ENCODE assay signal across 19 cellular contexts in genomic region chr2:205053827-205054410, GRCh38.
DNase-seq lines count a peak whose midpoint lies in the region; ATAC-seq and TF ChIP-seq lines count a peak whose summit lies in the region.
"Had no signal": no experiment of that assay in that cellular context is flagged by ENCODE, and none has a peak within 500 bp of the region (broad histone marks: within the 10 kb centered on the region; RNA-seq: fewer than 3 reads in every experiment).

No MANE protein-coding gene starts in this region.

- H3K27ac Mint-ChIP-seq in activated T-helper 17 cell treated with anti-CD3 and anti-CD28 coated beads, Interleukin-2, amount 50 U/mL, for 72 hours = no peak overlapping the region
- H3K27ac Mint-ChIP-seq: activated CD4-positive, alpha-beta memory T cell treated with anti-CD3 and anti-CD28 coated beads for 36 hours had no signal

- H3K4me1 ChIP-seq in cardiac muscle cell (ENCODE audit: low read depth) = peaks cover 23% of the 10 kb centered on the region
- H3K4me1 ChIP-seq in left ventricle myocardium inferior = peaks cover 15% of the 10 kb centered on the region
- no peaks in the 10 kb centered on the region for H3K4me1 ChIP-seq in smooth muscle cell (ENCODE audit: low read depth)
- H3K4me1 ChIP-seq: BLaER1 treated with 17β-estradiol and CSF1 and Interleukin-3, amounts not matched to agents 10 nM and 100 nM; psoas muscle had no signal

- no peak overlapping the region for H3K4me3 Mint-ChIP-seq in activated T-helper 17 cell treated with anti-CD3 and anti-CD28 coated beads, Interleukin-2, amount 50 U/mL, for 72 hours
- H3K4me3 Mint-ChIP-seq: activated CD4-positive, alpha-beta memory T cell treated with anti-CD3 and anti-CD28 coated beads for 36 hours; neural crest cell had no signal

- H3K9me3 Mint-ChIP-seq in activated T-helper 17 cell treated with anti-CD3 and anti-CD28 coated beads, Interleukin-2, amount 50 U/mL, for 72 hours = peaks cover 16% of the 10 kb centered on the region

- no peaks in the 10 kb centered on the region for H3K9me3 ChIP-seq in cardiac muscle cell (ENCODE audit: low read depth)
- peaks cover 6% of the 10 kb centered on the region for H3K9me3 ChIP-seq in left ventricle myocardium inferior (replicated peaks)
- no peaks in the 10 kb centered on the region for H3K9me3 ChIP-seq in smooth muscle cell (replicated peaks; ENCODE audit: low read depth)
- H3K9me3 ChIP-seq: psoas muscle had no signal

- no peak for TF ChIP-seq CTCF in cardiac muscle cell (IDR thresholded peaks at IDR 0.05; ENCODE audit: low read depth, low read length)
- no peak for TF ChIP-seq CTCF in left ventricle myocardium inferior (IDR thresholded peaks at IDR 0.05; ENCODE audit: borderline replicate concordance)
- TF ChIP-seq CTCF in smooth muscle cell (IDR thresholded peaks at IDR 0.05; ENCODE audit: borderline replicate concordance, insufficient read depth, poor library complexity, severe bottlenecking) = no peak

- H3K36me3 ChIP-seq in cardiac muscle cell = no peaks in the 10 kb centered on the region
- no peaks in the 10 kb centered on the region for H3K36me3 ChIP-seq in left ventricle myocardium inferior
- peaks cover 2% of the 10 kb centered on the region for H3K36me3 ChIP-seq in smooth muscle cell (ENCODE audit: low read depth)
- H3K36me3 ChIP-seq: BLaER1 treated with 17β-estradiol and CSF1 and Interleukin-3, amounts not matched to agents 10 nM and 100 nM had no signal

- H3K27me3 ChIP-seq in cardiac muscle cell (no peaks in the 10 kb centered on the region), left ventricle myocardium inferior (ENCODE audit: low read depth) (no peaks in the 10 kb centered on the region), smooth muscle cell (ENCODE audit: low read depth) (no peaks in the 10 kb centered on the region)
- H3K27me3 ChIP-seq: BLaER1 treated with 17β-estradiol and CSF1 and Interleukin-3, amounts not matched to agents 10 nM and 100 nM had no signal

- H3K27ac ChIP-seq in cardiac muscle cell (peak overlapping the region; percentile 74), left ventricle myocardium inferior (replicated peaks) (no peak overlapping the region), smooth muscle cell (ENCODE audit: low read depth) (no peak overlapping the region)
- H3K27ac ChIP-seq: BLaER1 treated with 17β-estradiol and CSF1 and Interleukin-3, amounts not matched to agents 10 nM and 100 nM; psoas muscle had no signal

- H3K79me2 ChIP-seq in smooth muscle cell (ENCODE audit: low read depth) = no peaks in the 10 kb centered on the region

- H3K4me1 Mint-ChIP-seq in activated T-helper 17 cell treated with anti-CD3 and anti-CD28 coated beads, Interleukin-2, amount 50 U/mL, for 72 hours = no peaks in the 10 kb centered on the region

- no peaks in the 10 kb centered on the region for H4K20me1 ChIP-seq in smooth muscle cell (ENCODE audit: low read depth)
- H4K20me1 ChIP-seq: BLaER1 treated with 17β-estradiol and CSF1 and Interleukin-3, amounts not matched to agents 10 nM and 100 nM had no signal

- H3F3A ChIP-seq in smooth muscle cell (ENCODE audit: low read depth) = peaks cover 4% of the 10 kb centered on the region

- H3K9ac ChIP-seq in smooth muscle cell (ENCODE audit: low read depth) = no peak overlapping the region
- H3K9ac ChIP-seq: BLaER1 treated with 17β-estradiol and CSF1 and Interleukin-3, amounts not matched to agents 10 nM and 100 nM had no signal

- peak; percentile 60 for ATAC-seq in left ventricle myocardium superior
- ATAC-seq in HG02973 (IDR thresholded peaks at IDR 0.05; ENCODE audit: unreplicated experiment) = no peak
- ATAC-seq in HG02970 (IDR thresholded peaks at IDR 0.05; ENCODE audit: low FRiP score, unreplicated experiment) = no peak
- no peak for ATAC-seq in activated T-helper 17 cell treated with anti-CD3 and anti-CD28 coated beads, Interleukin-2, amount 50 U/mL, for 72 hours (replicated peaks)
- ATAC-seq: psoas muscle had no signal

- intact Hi-C loops in left ventricle myocardium inferior (cut with micrococcal nuclease) (no loop called here), left ventricle myocardium superior (cut with micrococcal nuclease) (no loop called here)

- peak; percentile 38 to 39 for DNase-seq in cardiac muscle cell (ENCODE audit: low read depth in 1 of 2, low spot score in 1 of 2)
- no peak for DNase-seq in left ventricle myocardium inferior
- peak; percentile 61 for DNase-seq in amniotic epithelial cell (ENCODE audit: low read depth)
- DNase-seq in left ventricle myocardium superior = no peak
- DNase-seq in smooth muscle cell (lab: John Stamatoyannopoulos, UW; ENCODE audit: unreplicated experiment) = no peak
- DNase-seq: activated CD4-positive, alpha-beta memory T cell treated with anti-CD3 and anti-CD28 coated beads for 36 hours; activated naive CD4-positive, alpha-beta T cell; activated T-cell treated with anti-CD3 and anti-CD28 coated beads for 4 hours; KG1; kidney; midbrain; NCI-H2029; NCI-H524 treated with DMSO at 0.1 percent for 48 hours; psoas muscle had no signal

- peak overlapping the region; percentile 63 for H3K4me2 ChIP-seq in smooth muscle cell
- H3K4me2 ChIP-seq: BLaER1 treated with 17β-estradiol and CSF1 and Interleukin-3, amounts not matched to agents 10 nM and 100 nM had no signal

- H3K4me3 ChIP-seq in cardiac muscle cell (no peak overlapping the region), left ventricle myocardium inferior (no peak overlapping the region), smooth muscle cell (no peak overlapping the region)
- H3K4me3 ChIP-seq: BLaER1 treated with 17β-estradiol and CSF1 and Interleukin-3, amounts not matched to agents 10 nM and 100 nM; psoas muscle had no signal

- H3K27me3 Mint-ChIP-seq in activated T-helper 17 cell treated with anti-CD3 and anti-CD28 coated beads, Interleukin-2, amount 50 U/mL, for 72 hours = no peaks in the 10 kb centered on the region
- H3K27me3 Mint-ChIP-seq: activated CD4-positive, alpha-beta memory T cell treated with anti-CD3 and anti-CD28 coated beads for 36 hours had no signal

- H3K36me3 Mint-ChIP-seq in activated T-helper 17 cell treated with anti-CD3 and anti-CD28 coated beads, Interleukin-2, amount 50 U/mL, for 72 hours (ENCODE audit: low read depth) = no peaks in the 10 kb centered on the region

- no peak overlapping the region for H2AFZ ChIP-seq in smooth muscle cell (ENCODE audit: low read depth)

- 26% methylated on average over 4 of the region's 4 CpGs for whole genome bisulfite sequencing in smooth muscle cell (ENCODE audit: low lambda C conversion rate)

Comparison
In these comparisons a context has a peak if more than half of its experiments do, and no peak if none do; other contexts are left out.
1. DNase-seq: peak in cardiac muscle cell (2 of 2) and amniotic epithelial cell (single experiment); none in left ventricle myocardium inferior (single experiment), left ventricle myocardium superior (single experiment) and smooth muscle cell (single experiment).